ENCODE assay signal across 16 cellular contexts in genomic region chr5:55096860-55097259, GRCh38. TPM values are rescaled to one million over a fixed set of nuclear protein-coding genes. Genes with fewer than 3 reads are reported as not detected.
DNase-seq lines count a peak whose midpoint lies in the region; ATAC-seq and TF ChIP-seq lines count a peak whose summit lies in the region.
"Had no signal": no experiment of that assay in that cellular context is flagged by ENCODE, and none has a peak within 500 bp of the region (broad histone marks: within the 10 kb centered on the region; RNA-seq: fewer than 3 reads in every experiment).

No MANE protein-coding gene starts in this region.

- no peak overlapping the region for H3K27ac ChIP-seq in neural progenitor cell
- H3K27ac ChIP-seq: ascending aorta, pancreas had no signal

- no peaks in the 10 kb centered on the region for H4K20me1 ChIP-seq in neural progenitor cell (ENCODE audit: low read depth)

- POLR2A ChIA-PET in activated CD8-positive, alpha-beta T cell treated with anti-CD3 and anti-CD28 coated beads, Interleukin-2, amount 10 ng/mL, durations not matched to agents 7 days and 5 days (lab: Charles Lee), result interaction anchor here (1.6 to 2.8 kb wide), 2 partner anchors 27 to 59 kb away, joined by 3 to 8 read pairs; no protein-coding TSS in a partner anchor

- no peaks in the 10 kb centered on the region for H3K79me2 ChIP-seq in neural progenitor cell (ENCODE audit: low read depth)

- CTCF ChIA-PET in activated CD8-positive, alpha-beta T cell treated with anti-CD3 and anti-CD28 coated beads, Interleukin-2, amount 10 ng/mL, durations not matched to agents 7 days and 5 days (lab: Charles Lee), result interaction anchor here (1.1 to 2.4 kb wide), 6 partner anchors 23 to 190 kb away, joined by 3 to 8 read pairs (median 6); no protein-coding TSS in a partner anchor

- no peaks in the 10 kb centered on the region for H3K27me3 Mint-ChIP-seq in activated CD8-positive, alpha-beta T cell treated with anti-CD3 and anti-CD28 coated beads, Interleukin-2, amount 10 ng/mL, durations not matched to agents 7 days and 5 days (ENCODE audit: low read depth)
- H3K27me3 Mint-ChIP-seq in neural progenitor cell (ENCODE audit: insufficient read depth, low read depth), result peaks cover 8% of the 10 kb centered on the region

- H3K36me3 Mint-ChIP-seq in activated CD8-positive, alpha-beta T cell treated with anti-CD3 and anti-CD28 coated beads, Interleukin-2, amount 10 ng/mL, durations not matched to agents 7 days and 5 days (ENCODE audit: low read depth), result peaks cover 89% of the 10 kb centered on the region
- no peaks in the 10 kb centered on the region for H3K36me3 Mint-ChIP-seq in neural progenitor cell
- H3K36me3 Mint-ChIP-seq: memory B cell had no signal

- DNase-seq in activated gamma-delta T cell treated with Interleukin-2 at 50 U/mL for 16 hours (peak; percentile 58), activated gamma-delta T cell (lab: John Stamatoyannopoulos, UW) (no peak), NCI-H2029 (lab: John Stamatoyannopoulos, UW) (peak; percentile 75), neural progenitor cell (ENCODE audit: low spot score) (no peak), dermis blood vessel endothelial cell (no peak), islet precursor cell (no peak), NCI-H526 treated with DMSO at 0.1 percent for 48 hours (lab: John Stamatoyannopoulos, UW) (no peak)
- peak; percentile 78 for DNase-seq in activated CD8-positive, alpha-beta T cell treated with anti-CD3 and anti-CD28 coated beads, Interleukin-2, amount 10 ng/mL, durations not matched to agents 7 days and 5 days
- DNase-seq: DMS 273 treated with DMSO at 0.1 percent for 48 hours, NCI-H2081 treated with DMSO at 0.1 percent for 48 hours, pancreas had no signal

- peak overlapping the region; percentile 72 for H2AFZ ChIP-seq in neural progenitor cell (replicated peaks)

- H3K4me2 ChIP-seq in neural progenitor cell, result no peak overlapping the region

- no peaks in the 10 kb centered on the region for H3K4me1 ChIP-seq in neural progenitor cell
- H3K4me1 ChIP-seq: ascending aorta, pancreas had no signal

- H3K4me3 ChIP-seq in neural progenitor cell, result no peak overlapping the region
- H3K4me3 ChIP-seq: ascending aorta, pancreas had no signal

- peak overlapping the region; percentile 12 for H3K4me3 Mint-ChIP-seq in activated CD8-positive, alpha-beta T cell treated with anti-CD3 and anti-CD28 coated beads, Interleukin-2, amount 10 ng/mL, durations not matched to agents 7 days and 5 days
- H3K4me3 Mint-ChIP-seq in neural progenitor cell, result no peak overlapping the region
- H3K4me3 Mint-ChIP-seq: dendritic cell treated with granulocyte-macrophage colony-stimulating factor and Interleukin-4, amounts not matched to agents 40 ng/mL and 50 ng/mL, for 4 days; memory B cell had no signal

- no peak for TF ChIP-seq CTCF in neural progenitor cell (IDR thresholded peaks at IDR 0.05)

- H3K27me3 ChIP-seq in neural progenitor cell, result no peaks in the 10 kb centered on the region
- H3K27me3 ChIP-seq: ascending aorta, pancreas had no signal

- H3K36me3 ChIP-seq in neural progenitor cell, result no peaks in the 10 kb centered on the region
- H3K36me3 ChIP-seq: ascending aorta, pancreas had no signal

- H3K4me1 Mint-ChIP-seq in activated CD8-positive, alpha-beta T cell treated with anti-CD3 and anti-CD28 coated beads, Interleukin-2, amount 10 ng/mL, durations not matched to agents 7 days and 5 days (ENCODE audit: low read depth), result peaks cover 91% of the 10 kb centered on the region
- H3K4me1 Mint-ChIP-seq in neural progenitor cell, result peaks cover 2% of the 10 kb centered on the region
- H3K4me1 Mint-ChIP-seq: memory B cell had no signal

- no peaks in the 10 kb centered on the region for H3F3A ChIP-seq in neural progenitor cell (ENCODE audit: low read depth)

- H3K9ac ChIP-seq in neural progenitor cell, result no peak overlapping the region

- H3K27ac Mint-ChIP-seq in activated CD8-positive, alpha-beta T cell treated with anti-CD3 and anti-CD28 coated beads, Interleukin-2, amount 10 ng/mL, durations not matched to agents 7 days and 5 days, result peak overlapping the region; percentile 83
- H3K27ac Mint-ChIP-seq in neural progenitor cell, result no peak overlapping the region
- H3K27ac Mint-ChIP-seq: dendritic cell treated with granulocyte-macrophage colony-stimulating factor and Interleukin-4, amounts not matched to agents 40 ng/mL and 50 ng/mL, for 4 days; memory B cell had no signal

- peak; percentile 54 for ATAC-seq in activated CD8-positive, alpha-beta T cell treated with anti-CD3 and anti-CD28 coated beads, Interleukin-2, amount 10 ng/mL, durations not matched to agents 7 days and 5 days
- ATAC-seq: HCT116, pancreas had no signal

- H3K9me3 ChIP-seq in neural progenitor cell (ENCODE audit: low read depth), result no peaks in the 10 kb centered on the region
- H3K9me3 ChIP-seq: ascending aorta, pancreas had no signal

- H3K9me3 Mint-ChIP-seq in activated CD8-positive, alpha-beta T cell treated with anti-CD3 and anti-CD28 coated beads, Interleukin-2, amount 10 ng/mL, durations not matched to agents 7 days and 5 days (ENCODE audit: insufficient read depth), result peaks cover 48% of the 10 kb centered on the region
- H3K9me3 Mint-ChIP-seq in neural progenitor cell, result peaks cover 13% of the 10 kb centered on the region
- H3K9me3 Mint-ChIP-seq: dendritic cell treated with granulocyte-macrophage colony-stimulating factor and Interleukin-4, amounts not matched to agents 40 ng/mL and 50 ng/mL, for 4 days had no signal

RNA-seq across cellular contexts. Expression of gene GZMA, which starts 5.6 kb away (rescaled TPM):
- 100 to 1,000 TPM; 356 to 365 TPM for total RNA-seq in activated CD8-positive, alpha-beta T cell treated with anti-CD3 and anti-CD28 coated beads, Interleukin-2, amount 10 ng/mL, durations not matched to agents 7 days and 5 days
- not detected in 2 replicates for total RNA-seq in neural progenitor cell (ENCODE audit: low replicate concordance)
- total RNA-seq in dermis blood vessel endothelial cell, result not detected in 2 replicates
- total RNA-seq: ascending aorta, OCI-LY7 had no signal

Comparison
In these comparisons a context has a peak if more than half of its experiments do, and no peak if none do; other contexts are left out.
1. DNase-seq: peak in activated gamma-delta T cell treated with Interleukin-2 at 50 U/mL for 16 hours (single experiment), NCI-H2029 (single experiment) and activated CD8-positive, alpha-beta T cell treated with anti-CD3 and anti-CD28 coated beads, Interleukin-2, amount 10 ng/mL, durations not matched to agents 7 days and 5 days (single experiment); none in activated gamma-delta T cell (single experiment), neural progenitor cell (single experiment), dermis blood vessel endothelial cell (single experiment), islet precursor cell (single experiment) and NCI-H526 treated with DMSO at 0.1 percent for 48 hours (single experiment).
2. RNA of gene GZMA, which starts 5.6 kb away (total RNA-seq): 356 to 365 TPM in activated CD8-positive, alpha-beta T cell treated with anti-CD3 and anti-CD28 coated beads, Interleukin-2, amount 10 ng/mL, durations not matched to agents 7 days and 5 days; not detected in neural progenitor cell and not detected in dermis blood vessel endothelial cell; every median in the first group is over 100 times any median in the second.